Comparison of ENCODE assay signal across 8 cellular contexts in genomic region chr20:45833883-45834796, GRCh38. TPM values are rescaled to one million over a fixed set of nuclear protein-coding genes. Genes with fewer than 3 reads are reported as not detected.
DNase-seq lines count a peak whose midpoint lies in the region; ATAC-seq and TF ChIP-seq lines count a peak whose summit lies in the region.

No MANE protein-coding gene starts in this region.

- H3K4me1 ChIP-seq in left lung, result peaks cover 20 to 47% of the 10 kb centered on the region in 2 donors

- intact Hi-C loops in dorsolateral prefrontal cortex (cut with DNase I) (loop anchor here in 1 of 2 donors (10.0 kb wide), 1 partner anchor 101 kb away; the partner anchor contains the start of gene PCIF1), left lung (cut with DNase I) (no loop called here)

- TF ChIP-seq CTCF in GM10266 (IDR thresholded peaks at IDR 0.05; ENCODE audit: control insufficient read depth, insufficient read depth, low read depth, missing control alignments) (no peak), dorsolateral prefrontal cortex (IDR thresholded peaks at IDR 0.05 in 54 of 56, conservative IDR thresholded peaks at IDR 0.05 in 2 of 56; ENCODE audit: low read depth in 1 of 56, partially characterized antibody in 56 of 56) (peak in 2 of 56 donors; percentile 6 to 8), left lung (IDR thresholded peaks at IDR 0.05) (no peak)

- H3K27ac ChIP-seq in dorsolateral prefrontal cortex, result peak overlapping the region; percentile 56 to 98 (median 92)
- H3K27ac ChIP-seq in left lung, result peak overlapping the region; percentile 88 to 93

- ATAC-seq in left lung (peak; percentile 90), GM19467 (IDR thresholded peaks at IDR 0.05; ENCODE audit: unreplicated experiment) (no peak), HG03442 (IDR thresholded peaks at IDR 0.05; ENCODE audit: unreplicated experiment) (no peak)

- DNase-seq in GM10266 (ENCODE audit: extremely low spot score) (peak; percentile 87), LoVo (ENCODE audit: low spot score) (peak; percentile 50), dorsolateral prefrontal cortex (peak; percentile 45 to 84 (median 68)), left lung (peak; percentile 74 to 90)
- DNase-seq in activated CD4-positive, alpha-beta T cell treated with anti-CD3 and anti-CD28 coated beads for 4 hours, result peak; percentile 37 to 43
- peak; percentile 39 for DNase-seq in stimulated activated CD4-positive, alpha-beta T cell treated with anti-CD3 and anti-CD28 coated beads, Interleukin-1b, Interleukin-23, amount 100 ng/mL, for 48 hours

- H3K27me3 ChIP-seq in dorsolateral prefrontal cortex (no peaks in the 10 kb centered on the region), left lung (no peaks in the 10 kb centered on the region)

- H3K36me3 ChIP-seq in left lung, result peaks cover 0 to 7% of the 10 kb centered on the region in 2 donors

- no peaks in the 10 kb centered on the region for H3K9me3 ChIP-seq in left lung

- H3K4me3 ChIP-seq in dorsolateral prefrontal cortex (peak overlapping the region; percentile 58 to 96 (median 80)), left lung (peak overlapping the region; percentile 66 to 73)

RNA-seq across cellular contexts. Expression of gene SNX21, which starts 0.5 kb away (rescaled TPM):
- 10 to 100 TPM; 24.9 to 65.9 (median 37.1) TPM for total RNA-seq in dorsolateral prefrontal cortex
- total RNA-seq in left lung, result 10 to 100 TPM; 23.9 to 26.3 TPM

RNA-seq across cellular contexts. Expression of gene TNNC2, which starts 7.0 kb away (rescaled TPM):
- total RNA-seq in dorsolateral prefrontal cortex, result 1 to 10 TPM in 98 of 120 experiments, under 1 TPM in 7, not detected in 15; 0.64 to 4.3 (median 1.9) TPM
- under 1 TPM; 0.42 to 0.61 TPM for total RNA-seq in left lung

RNA-seq across cellular contexts. Expression of gene UBE2C, which starts 21.7 kb away (rescaled TPM):
- total RNA-seq in dorsolateral prefrontal cortex (1 to 10 TPM in 7 of 120 experiments, under 1 TPM in 5, not detected in 108; 0.62 to 2.7 (median 1.2) TPM), left lung (10 to 100 TPM in 1 of 2 donors, 1 to 10 TPM in 1; 5.9 to 17.1 TPM)

RNA-seq across cellular contexts. Expression of gene ACOT8, which starts 23.1 kb away (rescaled TPM):
- total RNA-seq in dorsolateral prefrontal cortex, result 10 to 100 TPM; 27.3 to 54.9 (median 41.6) TPM
- total RNA-seq in left lung, result 10 to 100 TPM; 23.8 to 28.7 TPM

RNA-seq across cellular contexts. Expression of gene ZSWIM3, which starts 23.3 kb away (rescaled TPM):
- 1 to 10 TPM; 2.8 to 9.6 (median 6.0) TPM for total RNA-seq in dorsolateral prefrontal cortex
- 1 to 10 TPM; 3.5 to 4.5 TPM for total RNA-seq in left lung
